8 cellular contexts compared by ENCODE assay signal in the genomic region with DNA sequence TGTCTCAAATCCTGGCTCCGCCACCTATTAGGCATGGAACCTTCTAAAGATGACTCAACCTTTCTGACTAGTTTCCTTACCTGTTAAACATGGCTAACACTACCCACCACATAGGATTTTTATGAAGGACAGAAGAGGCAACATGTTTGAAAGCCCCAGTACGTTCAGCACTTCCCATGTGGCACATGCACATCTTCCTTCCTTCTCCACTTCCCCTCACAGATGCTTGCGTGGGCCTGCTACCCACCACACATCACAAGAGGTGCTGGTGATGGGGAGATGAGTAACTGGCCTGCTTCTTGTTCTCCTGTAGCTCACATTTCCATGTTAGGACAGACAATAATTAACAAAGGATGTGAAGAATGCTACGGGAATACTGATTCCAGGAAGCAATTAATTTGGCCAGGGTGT. TPM values are rescaled to one million over a fixed set of nuclear protein-coding genes. Genes with fewer than 3 reads are reported as not detected.
DNase-seq lines count a peak whose midpoint lies in the region; ATAC-seq lines count a peak whose summit lies in the region.

No MANE protein-coding gene starts in this region.

- CTCF ChIA-PET in activated CD8-positive, alpha-beta memory T cell treated with anti-CD3 and anti-CD28 coated beads, Interleukin-2, amount 10 ng/mL, durations not matched to agents 7 days and 5 days (lab: Charles Lee) = interaction anchor here (1.0 to 1.4 kb wide), 3 partner anchors 9 to 123 kb away, joined by 3 to 5 read pairs (median 5); no protein-coding TSS in a partner anchor

- peaks cover 5% of the 10 kb centered on the region in 2 donors for H3K4me1 ChIP-seq in aorta (ENCODE audit: control insufficient read depth in 1 of 2, insufficient read depth in 2 of 2, low read length in 2 of 2)

- no peak overlapping the region for H3K27ac Mint-ChIP-seq in activated CD8-positive, alpha-beta memory T cell treated with anti-CD3 and anti-CD28 coated beads, Interleukin-2, amount 10 ng/mL, durations not matched to agents 7 days and 5 days
- no peak overlapping the region for H3K27ac Mint-ChIP-seq in T-helper 17 cell
- peak overlapping the region; percentile 72 for H3K27ac Mint-ChIP-seq in stimulated activated memory B cell treated with anti-CD40 and anti-IgM and Interleukin-4, amounts not matched to agents 10 μg/mL and 1 μg/mL and 100 μg/mL, for 72 hours

- intact Hi-C loops in aorta (cut with DNase I) = loop anchor here in 1 of 2 donors (10.0 kb wide), 1 partner anchor 128 kb away; the partner anchor contains the start of gene PRDM15

- H3K36me3 Mint-ChIP-seq in activated CD8-positive, alpha-beta memory T cell treated with anti-CD3 and anti-CD28 coated beads, Interleukin-2, amount 10 ng/mL, durations not matched to agents 7 days and 5 days = peaks cover 46% of the 10 kb centered on the region
- peaks cover 23% of the 10 kb centered on the region for H3K36me3 Mint-ChIP-seq in T-helper 17 cell (ENCODE audit: low read depth)
- H3K36me3 Mint-ChIP-seq in stimulated activated memory B cell treated with anti-CD40 and anti-IgM and Interleukin-4, amounts not matched to agents 10 μg/mL and 1 μg/mL and 100 μg/mL, for 72 hours = peaks cover 52% of the 10 kb centered on the region

- no peaks in the 10 kb centered on the region for H3K27me3 ChIP-seq in aorta (ENCODE audit: control insufficient read depth in 1 of 2, insufficient read depth in 2 of 2, low read length in 1 of 2)

- no peak overlapping the region for H3K4me3 ChIP-seq in aorta (ENCODE audit: low read length in 2 of 2)

- H3K4me3 Mint-ChIP-seq in activated CD8-positive, alpha-beta memory T cell treated with anti-CD3 and anti-CD28 coated beads, Interleukin-2, amount 10 ng/mL, durations not matched to agents 7 days and 5 days = no peak overlapping the region
- peak overlapping the region; percentile 62 for H3K4me3 Mint-ChIP-seq in T-helper 17 cell
- peak overlapping the region; percentile 28 for H3K4me3 Mint-ChIP-seq in stimulated activated memory B cell treated with anti-CD40 and anti-IgM and Interleukin-4, amounts not matched to agents 10 μg/mL and 1 μg/mL and 100 μg/mL, for 72 hours

- H3K9me3 ChIP-seq in T-helper 17 cell (ENCODE audit: control insufficient read depth, low read length, poor library complexity, severe bottlenecking) = no peaks in the 10 kb centered on the region
- H3K9me3 ChIP-seq in aorta (ENCODE audit: control insufficient read depth, low read length) = no peaks in the 10 kb centered on the region

- no peaks in the 10 kb centered on the region for H3K27me3 Mint-ChIP-seq in activated CD8-positive, alpha-beta memory T cell treated with anti-CD3 and anti-CD28 coated beads, Interleukin-2, amount 10 ng/mL, durations not matched to agents 7 days and 5 days
- no peaks in the 10 kb centered on the region for H3K27me3 Mint-ChIP-seq in T-helper 17 cell
- no peaks in the 10 kb centered on the region for H3K27me3 Mint-ChIP-seq in stimulated activated memory B cell treated with anti-CD40 and anti-IgM and Interleukin-4, amounts not matched to agents 10 μg/mL and 1 μg/mL and 100 μg/mL, for 72 hours

- ATAC-seq in activated CD8-positive, alpha-beta memory T cell treated with anti-CD3 and anti-CD28 coated beads, Interleukin-2, amount 10 ng/mL, durations not matched to agents 7 days and 5 days = peak; percentile 6
- ATAC-seq in T-helper 17 cell (no peak), GM19455 (IDR thresholded peaks at IDR 0.05; ENCODE audit: unreplicated experiment) (no peak), aorta (ENCODE audit: low FRiP score) (no peak)
- peak; percentile 69 for ATAC-seq in stimulated activated memory B cell treated with anti-CD40 and anti-IgM and Interleukin-4, amounts not matched to agents 10 μg/mL and 1 μg/mL and 100 μg/mL, for 72 hours

- H3K27ac ChIP-seq in epithelial cell of prostate = peak overlapping the region; percentile 54
- peak overlapping the region in 1 of 2 donors; percentile 17 for H3K27ac ChIP-seq in aorta (ENCODE audit: low read depth in 1 of 2, low read length in 2 of 2)

- peaks cover 28% of the 10 kb centered on the region for H3K4me1 Mint-ChIP-seq in activated CD8-positive, alpha-beta memory T cell treated with anti-CD3 and anti-CD28 coated beads, Interleukin-2, amount 10 ng/mL, durations not matched to agents 7 days and 5 days
- H3K4me1 Mint-ChIP-seq in T-helper 17 cell = peaks cover 43% of the 10 kb centered on the region
- peaks cover 77% of the 10 kb centered on the region for H3K4me1 Mint-ChIP-seq in stimulated activated memory B cell treated with anti-CD40 and anti-IgM and Interleukin-4, amounts not matched to agents 10 μg/mL and 1 μg/mL and 100 μg/mL, for 72 hours

- no peaks in the 10 kb centered on the region for H3K9me3 Mint-ChIP-seq in activated CD8-positive, alpha-beta memory T cell treated with anti-CD3 and anti-CD28 coated beads, Interleukin-2, amount 10 ng/mL, durations not matched to agents 7 days and 5 days (ENCODE audit: low read depth)
- H3K9me3 Mint-ChIP-seq in stimulated activated memory B cell treated with anti-CD40 and anti-IgM and Interleukin-4, amounts not matched to agents 10 μg/mL and 1 μg/mL and 100 μg/mL, for 72 hours = peaks cover 3% of the 10 kb centered on the region

- H3K36me3 ChIP-seq in aorta (ENCODE audit: control insufficient read depth in 1 of 2, insufficient read depth in 2 of 2, low read length in 1 of 2) = peaks cover 0 to 3% of the 10 kb centered on the region in 2 donors

- no peak for DNase-seq in activated CD8-positive, alpha-beta memory T cell treated with anti-CD3 and anti-CD28 coated beads, Interleukin-2, amount 10 ng/mL, durations not matched to agents 7 days and 5 days
- no peak for DNase-seq in activated CD8-positive, alpha-beta memory T cell treated with anti-CD3 and anti-CD28 coated beads, Interleukin-2, amount 50 U/mL, for 4 hours
- DNase-seq in T-helper 17 cell (no peak), epithelial cell of prostate (ENCODE audit: low read depth, low spot score) (no peak), aorta (no peak), iPS-NIHi11 (ENCODE audit: low spot score) (no peak)

- WGBS in aorta, 2 donors = 87 to 90% methylated on average over 4 of the region's 4 CpGs

RNA-seq across cellular contexts. Expression of gene ZBTB21, which starts 7.1 kb away (rescaled TPM):
- 10 to 100 TPM; 14.2 to 16.3 TPM for total RNA-seq in activated CD8-positive, alpha-beta memory T cell treated with anti-CD3 and anti-CD28 coated beads, Interleukin-2, amount 10 ng/mL, durations not matched to agents 7 days and 5 days
- total RNA-seq in T-helper 17 cell = 100 to 1,000 TPM; 110 to 118 TPM
- total RNA-seq in aorta = 10 to 100 TPM; 21.8 to 52.8 TPM
- 1 to 10 TPM; 3.1 to 4.4 TPM for polyA plus RNA-seq in aorta

RNA-seq across cellular contexts. Expression of gene C2CD2, which starts 49.2 kb away (rescaled TPM):
- 10 to 100 TPM in 1 of 2 experiments, 1 to 10 TPM in 1; 6.4 to 10.7 TPM for total RNA-seq in activated CD8-positive, alpha-beta memory T cell treated with anti-CD3 and anti-CD28 coated beads, Interleukin-2, amount 10 ng/mL, durations not matched to agents 7 days and 5 days
- 1 to 10 TPM; 3.7 to 6.0 TPM for total RNA-seq in T-helper 17 cell
- total RNA-seq in aorta = 10 to 100 TPM; 56.8 to 59.8 TPM
- polyA plus RNA-seq in aorta = 10 to 100 TPM; 25.5 to 38.9 TPM

Comparison
In these comparisons a context has a peak if more than half of its experiments do, and no peak if none do; other contexts are left out.
1. ATAC-seq: peak in activated CD8-positive, alpha-beta memory T cell treated with anti-CD3 and anti-CD28 coated beads, Interleukin-2, amount 10 ng/mL, durations not matched to agents 7 days and 5 days (single experiment) and stimulated activated memory B cell treated with anti-CD40 and anti-IgM and Interleukin-4, amounts not matched to agents 10 μg/mL and 1 μg/mL and 100 μg/mL, for 72 hours (single experiment); none in T-helper 17 cell (single experiment), GM19455 (single experiment) and aorta (single experiment).
2. RNA of gene C2CD2, which starts 49.2 kb away (total RNA-seq): 56.8 to 59.8 TPM in aorta; 6.4 to 10.7 TPM in activated CD8-positive, alpha-beta memory T cell treated with anti-CD3 and anti-CD28 coated beads, Interleukin-2, amount 10 ng/mL, durations not matched to agents 7 days and 5 days and 3.7 to 6.0 TPM in T-helper 17 cell; every median in the first group is over 4 times any median in the second.